In the genomic region with DNA sequence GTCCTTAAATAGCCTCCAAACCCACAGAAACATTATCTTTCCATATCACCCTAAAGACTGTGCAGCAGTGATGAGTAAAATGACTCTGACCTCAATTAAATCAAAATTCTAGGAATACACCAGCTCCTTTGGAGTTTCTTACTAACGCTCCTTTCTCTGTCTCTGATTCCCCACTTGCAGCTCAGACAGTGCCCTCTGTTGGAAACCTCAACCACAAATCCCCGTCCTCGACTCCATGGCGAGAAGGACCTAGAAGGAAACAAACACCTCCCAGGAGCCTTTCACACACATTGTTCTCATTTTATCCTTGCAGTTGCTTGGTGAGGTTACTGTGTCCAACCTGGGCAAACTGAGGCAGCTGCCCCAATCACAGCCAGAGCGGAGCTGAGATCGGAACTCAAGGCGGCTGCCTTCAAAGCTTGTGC, we compare ENCODE assay signal across 11 cellular contexts. TPM values are rescaled to one million over a fixed set of nuclear protein-coding genes. Genes with fewer than 3 reads are reported as not detected.
DNase-seq lines count a peak whose midpoint lies in the region; ATAC-seq, FAIRE-seq and TF ChIP-seq lines count a peak whose summit lies in the region.
"Had no signal": no experiment of that assay in that cellular context is flagged by ENCODE, and none has a peak within 500 bp of the region (broad histone marks: within the 10 kb centered on the region; RNA-seq: fewer than 3 reads in every experiment).

No MANE protein-coding gene starts in this region.

- TF ChIP-seq POLR2A in body of pancreas (IDR thresholded peaks at IDR 0.05) (no peak), testis (IDR thresholded peaks at IDR 0.05) (no peak)

- intact Hi-C loops in body of pancreas (cut with DNase I) (loop anchor here (5.0 kb wide), 1 partner anchor 46 kb away; no protein-coding TSS in a partner anchor), kidney (cut with DNase I) (no loop called here), testis (cut with DNase I; ENCODE audit: low total_unique reads) (no loop called here)

- WGBS in body of pancreas, 2 donors: 33 to 47% methylated on average over 7 of the region's 7 CpGs
- 40 to 62% methylated on average over 7 of the region's 7 CpGs for WGBS in testis, 2 donors

- H3K27me3 ChIP-seq in body of pancreas: no peaks in the 10 kb centered on the region
- no peaks in the 10 kb centered on the region for H3K27me3 ChIP-seq in testis

- H3K36me3 ChIP-seq in body of pancreas (replicated peaks in 1 of 2; ENCODE audit: insufficient read depth in 1 of 2, low read depth in 2 of 2) (no peaks in the 10 kb centered on the region), kidney (ENCODE audit: control insufficient read depth in 1 of 2, insufficient read depth in 2 of 2, low read length in 2 of 2) (no peaks in the 10 kb centered on the region), testis (ENCODE audit: low read depth, missing control alignments) (no peaks in the 10 kb centered on the region)

- H3K9me3 Mint-ChIP-seq in activated T-helper 17 cell treated with anti-CD3 and anti-CD28 coated beads, Interleukin-2, amount 50 U/mL, for 72 hours: no peaks in the 10 kb centered on the region
- H3K9me3 Mint-ChIP-seq: naive thymus-derived CD8-positive, alpha-beta T cell had no signal

- no peak overlapping the region for H3K4me3 Mint-ChIP-seq in activated T-helper 17 cell treated with anti-CD3 and anti-CD28 coated beads, Interleukin-2, amount 50 U/mL, for 72 hours
- H3K4me3 Mint-ChIP-seq: naive thymus-derived CD8-positive, alpha-beta T cell had no signal

- no peaks in the 10 kb centered on the region for H3K36me3 Mint-ChIP-seq in activated T-helper 17 cell treated with anti-CD3 and anti-CD28 coated beads, Interleukin-2, amount 50 U/mL, for 72 hours (ENCODE audit: low read depth)
- H3K36me3 Mint-ChIP-seq: naive thymus-derived CD8-positive, alpha-beta T cell had no signal

- DNase-seq in DMS 273 (lab: John Stamatoyannopoulos, UW; ENCODE audit: unreplicated experiment) (peak; percentile 37), DMS 273 treated with DMSO at 0.1 percent for 48 hours (lab: John Stamatoyannopoulos, UW) (no peak), body of pancreas (peak; percentile 58 to 70 (median 65)), kidney (no peak), testis (peak; percentile 75), AML-193 (lab: John Stamatoyannopoulos, UW) (no peak)
- DNase-seq: naive thymus-derived CD8-positive, alpha-beta T cell had no signal

- peaks cover 24% of the 10 kb centered on the region for H3K4me1 ChIP-seq in body of pancreas
- peaks cover 3 to 5% of the 10 kb centered on the region in 2 donors for H3K4me1 ChIP-seq in kidney (ENCODE audit: control insufficient read depth in 1 of 2, insufficient read depth in 1 of 2, low read depth in 1 of 2, low read length in 2 of 2)
- H3K4me1 ChIP-seq in testis: no peaks in the 10 kb centered on the region

- no peak overlapping the region for H3K9ac ChIP-seq in kidney (ENCODE audit: low read length in 2 of 2)

- TF ChIP-seq CTCF in body of pancreas (IDR thresholded peaks at IDR 0.05) (peak; percentile 18 to 70 (median 52)), kidney (IDR thresholded peaks at IDR 0.05; ENCODE audit: borderline replicate concordance, extremely low read depth, insufficient read depth) (peak; percentile 42), testis (IDR thresholded peaks at IDR 0.05) (peak; percentile 35 to 47 (median 36))

- H3K27ac Mint-ChIP-seq in activated T-helper 17 cell treated with anti-CD3 and anti-CD28 coated beads, Interleukin-2, amount 50 U/mL, for 72 hours: no peak overlapping the region
- H3K27ac Mint-ChIP-seq: naive thymus-derived CD8-positive, alpha-beta T cell had no signal

- H3K9me3 ChIP-seq in body of pancreas (no peaks in the 10 kb centered on the region), kidney (ENCODE audit: control insufficient read depth in 1 of 2, low read length in 2 of 2) (no peaks in the 10 kb centered on the region), testis (no peaks in the 10 kb centered on the region)

- H3K27me3 Mint-ChIP-seq in activated T-helper 17 cell treated with anti-CD3 and anti-CD28 coated beads, Interleukin-2, amount 50 U/mL, for 72 hours: peaks cover 22% of the 10 kb centered on the region

- no peak overlapping the region for H3K27ac ChIP-seq in body of pancreas
- H3K27ac ChIP-seq in kidney (ENCODE audit: low read depth in 2 of 2, low read length in 2 of 2): no peak overlapping the region
- no peak overlapping the region for H3K27ac ChIP-seq in testis

- no peaks in the 10 kb centered on the region for H3K4me1 Mint-ChIP-seq in activated T-helper 17 cell treated with anti-CD3 and anti-CD28 coated beads, Interleukin-2, amount 50 U/mL, for 72 hours
- H3K4me1 Mint-ChIP-seq: naive thymus-derived CD8-positive, alpha-beta T cell had no signal

- H3K4me3 ChIP-seq in body of pancreas (no peak overlapping the region), kidney (ENCODE audit: low read length in 2 of 2) (no peak overlapping the region), testis (no peak overlapping the region)

- ATAC-seq in body of pancreas (peak; percentile 68), HG03439 (IDR thresholded peaks at IDR 0.05; ENCODE audit: unreplicated experiment) (no peak)
- ATAC-seq in activated T-helper 17 cell treated with anti-CD3 and anti-CD28 coated beads, Interleukin-2, amount 50 U/mL, for 72 hours (replicated peaks): no peak
- ATAC-seq: naive thymus-derived CD8-positive, alpha-beta T cell had no signal

- FAIRE-seq in kidney (lab: Jason Lieb, UNC): no peak
- FAIRE-seq: A204.1 had no signal

RNA-seq across cellular contexts. Expression of a gene that starts 17.7 kb away (rescaled TPM):
- total RNA-seq in body of pancreas: 1 to 10 TPM; 4.6 to 8.6 TPM
- 72.0 TPM for total RNA-seq in kidney
- 9.2 TPM for polyA plus RNA-seq in kidney (ENCODE audit: insufficient read depth, low read depth, low replicate concordance)
- 10 to 100 TPM; 15.4 to 17.0 TPM for total RNA-seq in testis
- 3.8 TPM for polyA plus RNA-seq in testis (ENCODE audit: insufficient read depth, low read depth, low replicate concordance)
- 1 to 10 TPM; 3.2 to 7.8 TPM for total RNA-seq in activated T-helper 17 cell treated with anti-CD3 and anti-CD28 coated beads, Interleukin-2, amount 50 U/mL, for 72 hours

RNA-seq across cellular contexts. Expression of a gene that starts 22.3 kb away (rescaled TPM):
- total RNA-seq in body of pancreas (1 to 10 TPM; 2.3 to 6.9 TPM), kidney (14.6 TPM), testis (10 to 100 TPM; 22.1 to 26.9 TPM)
- polyA plus RNA-seq in kidney (ENCODE audit: insufficient read depth, low read depth, low replicate concordance) (10.5 TPM), testis (ENCODE audit: insufficient read depth, low read depth, low replicate concordance) (11.3 TPM)
- not detected for total RNA-seq in activated T-helper 17 cell treated with anti-CD3 and anti-CD28 coated beads, Interleukin-2, amount 50 U/mL, for 72 hours
- total RNA-seq: naive thymus-derived CD8-positive, alpha-beta T cell; T-helper 1 cell treated with Interleukin-12 subunit alpha and Interleukin-12 subunit beta and Interleukin-4 antibody, amounts not matched to agents 30 ng/mL and 1 ng/mL, for 36 hours had no signal

Comparison
In these comparisons a context has a peak if more than half of its experiments do, and no peak if none do; other contexts are left out.
1. DNase-seq: peak in DMS 273 (single experiment), body of pancreas (4 of 4) and testis (single experiment); none in DMS 273 treated with DMSO at 0.1 percent for 48 hours (single experiment), kidney (single experiment) and AML-193 (0 of 2).
2. Peak in every context shown above with its lines, with median percentiles within 50 percentile points of each other: CTCF ChIP-seq.